ENCODE assay signal across 10 cellular contexts in the genomic region with DNA sequence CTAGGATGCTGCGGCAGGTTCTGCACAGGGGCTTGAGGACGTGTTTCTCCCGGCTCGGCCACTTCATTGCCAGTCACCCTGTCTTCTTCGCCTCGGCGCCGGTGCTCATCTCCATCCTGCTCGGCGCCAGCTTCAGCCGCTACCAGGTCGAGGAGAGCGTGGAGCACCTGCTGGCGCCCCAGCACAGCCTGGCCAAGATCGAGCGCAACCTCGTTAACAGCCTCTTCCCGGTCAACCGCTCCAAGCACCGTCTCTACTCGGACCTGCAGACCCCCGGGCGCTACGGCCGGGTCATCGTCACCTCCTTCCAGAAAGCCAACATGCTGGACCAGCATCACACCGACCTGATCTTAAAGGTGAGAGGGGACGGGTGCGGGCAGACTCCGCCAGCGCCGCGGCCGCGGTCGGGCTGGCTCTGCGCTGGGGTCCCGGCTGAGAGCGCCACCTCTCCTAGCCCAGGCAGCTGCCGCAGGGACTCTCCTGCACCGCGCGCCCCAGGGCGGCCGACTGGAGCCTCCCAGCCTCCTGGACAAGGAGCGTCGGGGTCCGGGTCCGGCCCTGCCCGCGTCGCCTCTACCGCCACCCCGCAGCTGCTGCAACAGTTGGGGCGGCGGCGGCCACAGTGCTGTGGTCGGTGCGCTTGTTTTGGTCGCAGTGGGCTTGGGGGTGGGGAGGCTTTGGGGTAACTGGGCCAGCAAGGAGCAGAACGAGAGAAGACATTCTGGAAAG. TPM values are rescaled to one million over a fixed set of nuclear protein-coding genes. Genes with fewer than 3 reads are reported as not detected.
DNase-seq lines count a peak whose midpoint lies in the region; ATAC-seq, FAIRE-seq and TF ChIP-seq lines count a peak whose summit lies in the region.
"Had no signal": no experiment of that assay in that cellular context is flagged by ENCODE, and none has a peak within 500 bp of the region (broad histone marks: within the 10 kb centered on the region; RNA-seq: fewer than 3 reads in every experiment).

No MANE protein-coding gene starts in this region.

- no peak for DNase-seq in CD4-positive, alpha-beta memory T cell
- DNase-seq in ovary, result no peak
- DNase-seq in body of pancreas, result no peak
- no peak for DNase-seq in inferior parietal cortex (ENCODE audit: extremely low spot score)
- DNase-seq in kidney, result no peak
- DNase-seq in GM10266 (ENCODE audit: extremely low spot score), result no peak
- DNase-seq: activated CD4-positive, CD25-positive, alpha-beta regulatory T cell treated with anti-CD3 and anti-CD28 coated beads, Interleukin-2, amount 50 U/mL, for 72 hours; NCI-H2029 had no signal

- no peaks in the 10 kb centered on the region for H3K9me3 ChIP-seq in CD4-positive, alpha-beta memory T cell (ENCODE audit: control insufficient read depth in 1 of 2, low read length in 2 of 2)
- H3K9me3 ChIP-seq in HEK293 (ENCODE audit: control insufficient read depth, insufficient read depth, low read depth, low read length) (no peaks in the 10 kb centered on the region), ectodermal cell (ENCODE audit: control insufficient read depth, low read length) (no peaks in the 10 kb centered on the region), ovary (no peaks in the 10 kb centered on the region), body of pancreas (no peaks in the 10 kb centered on the region), kidney (ENCODE audit: control insufficient read depth in 1 of 2, low read length in 2 of 2) (no peaks in the 10 kb centered on the region)

- peaks cover 0 to 9% (median 2%) of the 10 kb centered on the region in 4 donors for H3K4me1 Mint-ChIP-seq in CD4-positive, alpha-beta memory T cell

- no peak for TF ChIP-seq EP300 in ovary (IDR thresholded peaks at IDR 0.05)

- CTCF ChIA-PET in CD4-positive, alpha-beta memory T cell (lab: Charles Lee; ENCODE audit: partially characterized antibody), result no interaction called here
- CTCF ChIA-PET in HEK293 (lab: Yijun Ruan, JAX), result no interaction called here

- WGBS in ectodermal cell, 2 experiments, result 0 to 1% methylated on average over 56 to 61 of the region's 61 CpGs
- WGBS in ovary, 3 donors, result 33 to 41% (median 39%) methylated on average over 58 to 61 of the region's 61 CpGs
- WGBS in body of pancreas, 2 donors, result 0 to 3% methylated on average over 1 to 28 of the region's 61 CpGs

- H3K4me3 ChIP-seq in CD4-positive, alpha-beta memory T cell (ENCODE audit: low read length in 2 of 2), result no peak overlapping the region
- H3K4me3 ChIP-seq in HEK293 (ENCODE audit: low read depth, low read length) (peak overlapping the region; percentile 47), ectodermal cell (ENCODE audit: insufficient read depth, low read depth, low read length) (peak overlapping the region; percentile 29), ovary (peak overlapping the region; percentile 29), body of pancreas (no peak overlapping the region), kidney (ENCODE audit: low read length in 2 of 2) (no peak overlapping the region)

- no peaks in the 10 kb centered on the region for H3K36me3 ChIP-seq in CD4-positive, alpha-beta memory T cell (ENCODE audit: insufficient read depth, low read length)
- H3K36me3 ChIP-seq in HEK293 (ENCODE audit: control insufficient read depth in 2 of 2, insufficient read depth in 1 of 2, low read length in 2 of 2) (no peaks in the 10 kb centered on the region), ectodermal cell (ENCODE audit: control insufficient read depth, insufficient read depth, low read length) (no peaks in the 10 kb centered on the region), ovary (no peaks in the 10 kb centered on the region), body of pancreas (replicated peaks in 1 of 2; ENCODE audit: insufficient read depth in 1 of 2, low read depth in 2 of 2) (no peaks in the 10 kb centered on the region), kidney (ENCODE audit: control insufficient read depth in 1 of 2, insufficient read depth in 2 of 2, low read length in 2 of 2) (no peaks in the 10 kb centered on the region)

- no peak overlapping the region for H3K27ac ChIP-seq in CD4-positive, alpha-beta memory T cell (ENCODE audit: low read depth, low read length)
- H3K27ac ChIP-seq in HEK293 (ENCODE audit: extremely low read depth, low read depth, low read length) (peak overlapping the region; percentile 72; the same call in 1 of the 2 replicates), ectodermal cell (ENCODE audit: insufficient read depth, low read depth, low read length, poor library complexity, severe bottlenecking) (no peak overlapping the region), ovary (no peak overlapping the region), body of pancreas (no peak overlapping the region), kidney (ENCODE audit: low read depth in 2 of 2, low read length in 2 of 2) (no peak overlapping the region)

- FAIRE-seq in kidney (lab: Jason Lieb, UNC), result no peak

- H3K4me1 ChIP-seq in CD4-positive, alpha-beta memory T cell (ENCODE audit: insufficient read depth, low read length), result no peaks in the 10 kb centered on the region
- H3K4me1 ChIP-seq in HEK293 (ENCODE audit: control insufficient read depth, insufficient read depth, low read length) (no peaks in the 10 kb centered on the region), ectodermal cell (ENCODE audit: control insufficient read depth, insufficient read depth, low read length) (no peaks in the 10 kb centered on the region), ovary (ENCODE audit: insufficient read depth) (no peaks in the 10 kb centered on the region), body of pancreas (peaks cover 20% of the 10 kb centered on the region), kidney (ENCODE audit: control insufficient read depth in 1 of 2, insufficient read depth in 1 of 2, low read depth in 1 of 2, low read length in 2 of 2) (peaks cover 0 to 2% of the 10 kb centered on the region in 2 donors)

- H3K27ac Mint-ChIP-seq in CD4-positive, alpha-beta memory T cell, result no peak overlapping the region

- POLR2A ChIA-PET in CD4-positive, alpha-beta memory T cell (lab: Charles Lee; ENCODE audit: partially characterized antibody), result no interaction called here
- POLR2A ChIA-PET in HEK293 (lab: Yijun Ruan, JAX), result no interaction called here

- no peak for TF ChIP-seq POLR2A in ovary (IDR thresholded peaks at IDR 0.05)
- no peak for TF ChIP-seq POLR2A in body of pancreas (IDR thresholded peaks at IDR 0.05)

- peak overlapping the region in 5 of 8 donors; percentile 9 to 59 (median 43) for H3K4me3 Mint-ChIP-seq in CD4-positive, alpha-beta memory T cell

- H3K36me3 Mint-ChIP-seq in CD4-positive, alpha-beta memory T cell, result no peaks in the 10 kb centered on the region

- no peaks in the 10 kb centered on the region for H3K27me3 ChIP-seq in CD4-positive, alpha-beta memory T cell (ENCODE audit: insufficient read depth, low read length)
- H3K27me3 ChIP-seq in ectodermal cell (ENCODE audit: control insufficient read depth, insufficient read depth, low read length, poor library complexity, severe bottlenecking) (peaks cover 72% of the 10 kb centered on the region), ovary (no peaks in the 10 kb centered on the region), body of pancreas (peaks cover 0 to 8% of the 10 kb centered on the region in 2 donors)

- TF ChIP-seq CTCF in HEK293 (tag by site-specific recombination; IDR thresholded peaks at IDR 0.05) (no peak), ovary (IDR thresholded peaks at IDR 0.05) (no peak), body of pancreas (IDR thresholded peaks at IDR 0.05) (no peak), kidney (IDR thresholded peaks at IDR 0.05; ENCODE audit: borderline replicate concordance, extremely low read depth, insufficient read depth) (no peak), GM10266 (IDR thresholded peaks at IDR 0.05; ENCODE audit: control insufficient read depth, insufficient read depth, low read depth, missing control alignments) (no peak)

- peaks cover 0 to 12% (median 0%) of the 10 kb centered on the region in 8 donors for H3K9me3 Mint-ChIP-seq in CD4-positive, alpha-beta memory T cell

- peaks cover 18 to 22% of the 10 kb centered on the region in 2 donors for H3K27me3 Mint-ChIP-seq in CD4-positive, alpha-beta memory T cell

- intact Hi-C loops in CD4-positive, alpha-beta memory T cell (cut with micrococcal nuclease), result no loop called here
- intact Hi-C loops in ovary (cut with DNase I) (no loop called here), body of pancreas (cut with DNase I) (no loop called here), kidney (cut with DNase I) (no loop called here)

- H3K9ac ChIP-seq in kidney (ENCODE audit: low read length in 2 of 2), result no peak overlapping the region

- ATAC-seq in body of pancreas, result no peak

TF ChIP-seq in HEK293, 187 proteins besides CTCF, POLR2A, EP300 and RAD21:
- TF ChIP-seq ZNF335 (tag by site-specific recombination; conservative IDR thresholded peaks at IDR 0.05) (peak; percentile 23; the same call in 1 of the 2 replicates), SP2 (tag by site-specific recombination; IDR thresholded peaks at IDR 0.05) (no peak)

RNA-seq across cellular contexts. Expression of a gene that starts 0.4 kb away (rescaled TPM):
- not detected for total RNA-seq in CD4-positive, alpha-beta memory T cell
- polyA plus RNA-seq in CD4-positive, alpha-beta memory T cell, result not detected
- 0.02 TPM for polyA plus RNA-seq in ectodermal cell (2013, experiment 1 of 4)
- polyA plus RNA-seq in ectodermal cell (2013, experiment 2 of 4), result 0.11 TPM
- under 0.01 TPM for polyA plus RNA-seq in ectodermal cell (2013, experiment 3 of 4)
- 0.04 TPM for polyA plus RNA-seq in ectodermal cell (2013, experiment 4 of 4)
- total RNA-seq in ovary (under 1 TPM in 4 of 7 donors, not detected in 3; under 0.01 to 0.18 (median 0.01) TPM), body of pancreas (under 1 TPM in 1 of 2 donors, not detected in 1; under 0.01 TPM), kidney (0.63 TPM)
- polyA plus RNA-seq in ovary (1 to 10 TPM in 1 of 2 donors, under 1 TPM in 1; 0.04 to 1.0 TPM), kidney (ENCODE audit: insufficient read depth, low read depth, low replicate concordance) (not detected)

Comparison
In these comparisons a context has a peak if more than half of its experiments do, and no peak if none do; other contexts are left out.
1. H3K4me3 ChIP-seq: peak in HEK293 (single experiment), ectodermal cell (single experiment) and ovary (single experiment); none in CD4-positive, alpha-beta memory T cell (0 of 2), body of pancreas (0 of 2) and kidney (0 of 2).